ENCODE assay signal across 8 cellular contexts in genomic region chr2:199228887-199229819, GRCh38.
DNase-seq lines count a peak whose midpoint lies in the region; ATAC-seq and TF ChIP-seq lines count a peak whose summit lies in the region.

No MANE protein-coding gene starts in this region.

- no peaks in the 10 kb centered on the region for H3K36me3 ChIP-seq in A673 (ENCODE audit: insufficient read depth, low read length, poor library complexity, severe bottlenecking)

- BruUV-seq in A673 (replicated peaks; lab: Mats Ljungman, UMichigan) = no TSS peak

- H3K27me3 ChIP-seq in A673 (replicated peaks; ENCODE audit: insufficient read depth, low read depth, low read length, poor library complexity) = no peaks in the 10 kb centered on the region

- no peak overlapping the region for H3K27ac ChIP-seq in A673 (ENCODE audit: low read depth, low read length, poor library complexity, severe bottlenecking)

- CTCF ChIA-PET in A673 (lab: Charles Lee) = no interaction called here

- no peak for TF ChIP-seq CTCF in A673 (conservative IDR thresholded peaks at IDR 0.05; ENCODE audit: low read depth, low read length)

- H3K4me1 ChIP-seq in A673 (ENCODE audit: insufficient read depth, low read length, poor library complexity, severe bottlenecking) = no peaks in the 10 kb centered on the region

- ATAC-seq in GM18870 (IDR thresholded peaks at IDR 0.05; ENCODE audit: unreplicated experiment) (peak; percentile 97), HG03175 (IDR thresholded peaks at IDR 0.05; ENCODE audit: unreplicated experiment) (peak; percentile 97)

- DNase-seq in AG08395 (ENCODE audit: low spot score) = peak; percentile 94
- peak; percentile 83 for DNase-seq in SKM-1 treated with dmso at 0.1 percent for 144 hours (lab: John Stamatoyannopoulos, UW; ENCODE audit: unreplicated experiment)
- DNase-seq in myocyte (ENCODE audit: low read depth) = peak; percentile 80
- no peak for DNase-seq in A673 (ENCODE audit: low spot score)
- no peak for DNase-seq in C1 segment of cervical spinal cord (lab: John Stamatoyannopoulos, UW)
- no peak for DNase-seq in head of caudate nucleus

- H3K9me3 ChIP-seq in A673 (ENCODE audit: low read depth, low read length, poor library complexity, severe bottlenecking) = no peaks in the 10 kb centered on the region

- POLR2A ChIA-PET in A673 (lab: Charles Lee; ENCODE audit: low non-redundant PET) = no interaction called here

- intact Hi-C loops in A673 (cut with micrococcal nuclease; ENCODE audit: unreplicated experiment) = no loop called here
- intact Hi-C loops in head of caudate nucleus (cut with DNase I) = no loop called here

- H3K4me3 ChIP-seq in A673 (ENCODE audit: low read depth, low read length, poor library complexity, severe bottlenecking) = no peak overlapping the region

Comparison
In these comparisons a context has a peak if more than half of its experiments do, and no peak if none do; other contexts are left out.
1. DNase-seq: peak in AG08395 (single experiment), SKM-1 treated with dmso at 0.1 percent for 144 hours (single experiment) and myocyte (single experiment); none in A673 (single experiment), C1 segment of cervical spinal cord (0 of 14) and head of caudate nucleus (0 of 42).